Comparison of ENCODE assay signal across 25 cellular contexts in genomic region chr19:41771410-41771809, GRCh38. TPM values are rescaled to one million over a fixed set of nuclear protein-coding genes. Genes with fewer than 3 reads are reported as not detected.
"Had no signal": no experiment of that assay in that cellular context is flagged by ENCODE, and none has a peak within 500 bp of the region (broad histone marks: within the 10 kb centered on the region; RNA-seq: fewer than 3 reads in every experiment).

No MANE protein-coding gene starts in this region.

- H3K36me3 ChIP-seq: stomach, thoracic aorta, transverse colon had no signal

- FAIRE-seq: islet of Langerhans had no signal

- H3K27ac Mint-ChIP-seq: dendritic cell treated with granulocyte-macrophage colony-stimulating factor and Interleukin-4, amounts not matched to agents 40 ng/mL and 50 ng/mL, for 4 days; effector memory CD8-positive, alpha-beta T cell; natural killer cell had no signal

- H3K9me3 ChIP-seq: stomach, thoracic aorta, transverse colon had no signal

- H3K4me1 Mint-ChIP-seq: natural killer cell, neural crest cell had no signal

- DNase-seq: effector memory CD8-positive, alpha-beta T cell; erythroblast; head of caudate nucleus; hypothalamus; kidney glomerular epithelial cell; natural killer cell; posterior cingulate gyrus; stimulated activated CD4-positive, alpha-beta T cell treated with anti-CD3 and anti-CD28 coated beads, Interleukin-2, amount 100 ng/mL, for 24 hours; stimulated activated CD4-positive, alpha-beta T cell treated with anti-CD3 and anti-CD28 coated beads, Interleukin-4, amount 100 ng/mL, for 4 hours; stimulated activated naive CD4-positive, alpha-beta T cell; stomach; substantia nigra; transverse colon had no signal

- H3K36me3 Mint-ChIP-seq: natural killer cell had no signal

- H3K4me3 ChIP-seq: stomach, thoracic aorta, transverse colon had no signal

- H3K27ac ChIP-seq: stomach, thoracic aorta had no signal

- H3K4me3 Mint-ChIP-seq: dendritic cell treated with granulocyte-macrophage colony-stimulating factor and Interleukin-4, amounts not matched to agents 40 ng/mL and 50 ng/mL, for 4 days; effector memory CD8-positive, alpha-beta T cell; natural killer cell; neural crest cell had no signal

- H3K27me3 ChIP-seq: transverse colon had no signal

- ATAC-seq: effector memory CD8-positive, alpha-beta T cell; natural killer cell; sciatic nerve had no signal

- H3K9me3 Mint-ChIP-seq: dendritic cell treated with granulocyte-macrophage colony-stimulating factor and Interleukin-4, amounts not matched to agents 40 ng/mL and 50 ng/mL, for 4 days; effector memory CD8-positive, alpha-beta T cell; natural killer cell had no signal

RNA-seq across cellular contexts. Expression of gene CEACAM6, which starts 16.1 kb away (rescaled TPM):
- total RNA-seq: fibroblast of villous mesenchyme, myocyte, natural killer cell, neural crest cell, osteocyte, pulmonary artery endothelial cell, thoracic aorta had no signal

RNA-seq across cellular contexts. Expression of gene CEACAM3, which starts 25.0 kb away (rescaled TPM):
- total RNA-seq: fibroblast of villous mesenchyme, lower leg skin, myocyte, neural crest cell, osteocyte, pulmonary artery endothelial cell, skeletal muscle tissue, stomach, thoracic aorta, ureter had no signal
